In genomic region chr22:37999236-37999635, GRCh38 we compare ENCODE assay signal across 1 cellular context.
TF ChIP-seq lines count a peak whose summit lies in the region.

No MANE protein-coding gene starts in this region.

TF ChIP-seq in H1, 55 proteins besides CTCF, POLR2A, EP300 and RAD21:
- TF ChIP-seq HDAC2 (IDR thresholded peaks at IDR 0.05; ENCODE audit: borderline replicate concordance in 1 of 2, low read depth in 2 of 2, low read length in 2 of 2) (no peak), E2F6 (IDR thresholded peaks at IDR 0.05) (no peak), CBX8 (IDR thresholded peaks at IDR 0.05; ENCODE audit: borderline replicate concordance, low read depth, low read length) (no peak), CHD1 (IDR thresholded peaks at IDR 0.05; ENCODE audit: low read depth, low read length) (no peak), BCL11A (IDR thresholded peaks at IDR 0.05; ENCODE audit: low read depth in 2 of 2, low read length in 2 of 2) (no peak), POU5F1 (IDR thresholded peaks at IDR 0.05; ENCODE audit: low read depth, low read length) (no peak), SP1 (IDR thresholded peaks at IDR 0.05; ENCODE audit: low read depth, low read length) (no peak), SIN3A (conservative IDR thresholded peaks at IDR 0.05 in 1 of 2, IDR thresholded peaks at IDR 0.05 in 1 of 2; ENCODE audit: low read depth in 1 of 2, low read length in 2 of 2) (no peak), TBP (IDR thresholded peaks at IDR 0.05; ENCODE audit: low read depth, low read length) (no peak), BRCA1 (IDR thresholded peaks at IDR 0.05; ENCODE audit: low read depth, low read length) (no peak), FOSL1 (IDR thresholded peaks at IDR 0.05; ENCODE audit: insufficient read depth, low read depth, low read length) (no peak), TAF7 (optimal IDR thresholded peaks at IDR 0.05; ENCODE audit: borderline replicate concordance, low read depth, low read length) (no peak)
- TF ChIP-seq, protein P1, sequence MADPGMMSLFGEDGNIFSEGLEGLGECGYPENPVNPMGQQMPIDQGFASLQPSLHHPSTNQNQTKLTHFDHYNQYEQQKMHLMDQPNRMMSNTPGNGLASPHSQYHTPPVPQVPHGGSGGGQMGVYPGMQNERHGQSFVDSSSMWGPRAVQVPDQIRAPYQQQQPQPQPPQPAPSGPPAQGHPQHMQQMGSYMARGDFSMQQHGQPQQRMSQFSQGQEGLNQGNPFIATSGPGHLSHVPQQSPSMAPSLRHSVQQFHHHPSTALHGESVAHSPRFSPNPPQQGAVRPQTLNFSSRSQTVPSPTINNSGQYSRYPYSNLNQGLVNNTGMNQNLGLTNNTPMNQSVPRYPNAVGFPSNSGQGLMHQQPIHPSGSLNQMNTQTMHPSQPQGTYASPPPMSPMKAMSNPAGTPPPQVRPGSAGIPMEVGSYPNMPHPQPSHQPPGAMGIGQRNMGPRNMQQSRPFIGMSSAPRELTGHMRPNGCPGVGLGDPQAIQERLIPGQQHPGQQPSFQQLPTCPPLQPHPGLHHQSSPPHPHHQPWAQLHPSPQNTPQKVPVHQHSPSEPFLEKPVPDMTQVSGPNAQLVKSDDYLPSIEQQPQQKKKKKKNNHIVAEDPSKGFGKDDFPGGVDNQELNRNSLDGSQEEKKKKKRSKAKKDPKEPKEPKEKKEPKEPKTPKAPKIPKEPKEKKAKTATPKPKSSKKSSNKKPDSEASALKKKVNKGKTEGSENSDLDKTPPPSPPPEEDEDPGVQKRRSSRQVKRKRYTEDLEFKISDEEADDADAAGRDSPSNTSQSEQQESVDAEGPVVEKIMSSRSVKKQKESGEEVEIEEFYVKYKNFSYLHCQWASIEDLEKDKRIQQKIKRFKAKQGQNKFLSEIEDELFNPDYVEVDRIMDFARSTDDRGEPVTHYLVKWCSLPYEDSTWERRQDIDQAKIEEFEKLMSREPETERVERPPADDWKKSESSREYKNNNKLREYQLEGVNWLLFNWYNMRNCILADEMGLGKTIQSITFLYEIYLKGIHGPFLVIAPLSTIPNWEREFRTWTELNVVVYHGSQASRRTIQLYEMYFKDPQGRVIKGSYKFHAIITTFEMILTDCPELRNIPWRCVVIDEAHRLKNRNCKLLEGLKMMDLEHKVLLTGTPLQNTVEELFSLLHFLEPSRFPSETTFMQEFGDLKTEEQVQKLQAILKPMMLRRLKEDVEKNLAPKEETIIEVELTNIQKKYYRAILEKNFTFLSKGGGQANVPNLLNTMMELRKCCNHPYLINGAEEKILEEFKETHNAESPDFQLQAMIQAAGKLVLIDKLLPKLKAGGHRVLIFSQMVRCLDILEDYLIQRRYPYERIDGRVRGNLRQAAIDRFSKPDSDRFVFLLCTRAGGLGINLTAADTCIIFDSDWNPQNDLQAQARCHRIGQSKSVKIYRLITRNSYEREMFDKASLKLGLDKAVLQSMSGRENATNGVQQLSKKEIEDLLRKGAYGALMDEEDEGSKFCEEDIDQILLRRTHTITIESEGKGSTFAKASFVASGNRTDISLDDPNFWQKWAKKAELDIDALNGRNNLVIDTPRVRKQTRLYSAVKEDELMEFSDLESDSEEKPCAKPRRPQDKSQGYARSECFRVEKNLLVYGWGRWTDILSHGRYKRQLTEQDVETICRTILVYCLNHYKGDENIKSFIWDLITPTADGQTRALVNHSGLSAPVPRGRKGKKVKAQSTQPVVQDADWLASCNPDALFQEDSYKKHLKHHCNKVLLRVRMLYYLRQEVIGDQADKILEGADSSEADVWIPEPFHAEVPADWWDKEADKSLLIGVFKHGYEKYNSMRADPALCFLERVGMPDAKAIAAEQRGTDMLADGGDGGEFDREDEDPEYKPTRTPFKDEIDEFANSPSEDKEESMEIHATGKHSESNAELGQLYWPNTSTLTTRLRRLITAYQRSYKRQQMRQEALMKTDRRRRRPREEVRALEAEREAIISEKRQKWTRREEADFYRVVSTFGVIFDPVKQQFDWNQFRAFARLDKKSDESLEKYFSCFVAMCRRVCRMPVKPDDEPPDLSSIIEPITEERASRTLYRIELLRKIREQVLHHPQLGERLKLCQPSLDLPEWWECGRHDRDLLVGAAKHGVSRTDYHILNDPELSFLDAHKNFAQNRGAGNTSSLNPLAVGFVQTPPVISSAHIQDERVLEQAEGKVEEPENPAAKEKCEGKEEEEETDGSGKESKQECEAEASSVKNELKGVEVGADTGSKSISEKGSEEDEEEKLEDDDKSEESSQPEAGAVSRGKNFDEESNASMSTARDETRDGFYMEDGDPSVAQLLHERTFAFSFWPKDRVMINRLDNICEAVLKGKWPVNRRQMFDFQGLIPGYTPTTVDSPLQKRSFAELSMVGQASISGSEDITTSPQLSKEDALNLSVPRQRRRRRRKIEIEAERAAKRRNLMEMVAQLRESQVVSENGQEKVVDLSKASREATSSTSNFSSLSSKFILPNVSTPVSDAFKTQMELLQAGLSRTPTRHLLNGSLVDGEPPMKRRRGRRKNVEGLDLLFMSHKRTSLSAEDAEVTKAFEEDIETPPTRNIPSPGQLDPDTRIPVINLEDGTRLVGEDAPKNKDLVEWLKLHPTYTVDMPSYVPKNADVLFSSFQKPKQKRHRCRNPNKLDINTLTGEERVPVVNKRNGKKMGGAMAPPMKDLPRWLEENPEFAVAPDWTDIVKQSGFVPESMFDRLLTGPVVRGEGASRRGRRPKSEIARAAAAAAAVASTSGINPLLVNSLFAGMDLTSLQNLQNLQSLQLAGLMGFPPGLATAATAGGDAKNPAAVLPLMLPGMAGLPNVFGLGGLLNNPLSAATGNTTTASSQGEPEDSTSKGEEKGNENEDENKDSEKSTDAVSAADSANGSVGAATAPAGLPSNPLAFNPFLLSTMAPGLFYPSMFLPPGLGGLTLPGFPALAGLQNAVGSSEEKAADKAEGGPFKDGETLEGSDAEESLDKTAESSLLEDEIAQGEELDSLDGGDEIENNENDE (IDR thresholded peaks at IDR 0.05; ENCODE audit: insufficient replicate concordance, low read length), result no peak
